In genomic region chrX:134774190-134775048, GRCh38 we compare ENCODE assay signal across 2 cellular contexts.
TF ChIP-seq lines count a peak whose summit lies in the region.

No MANE protein-coding gene starts in this region.

TF ChIP-seq in A549, 52 proteins besides CTCF, POLR2A, EP300 and RAD21 (continued from another document):
- no peak for TF ChIP-seq REST (IDR thresholded peaks at IDR 0.05)
- TF ChIP-seq PHF8 (IDR thresholded peaks at IDR 0.05; ENCODE audit: borderline replicate concordance, low read depth): no peak
- no peak for TF ChIP-seq ESRRA (IDR thresholded peaks at IDR 0.05; ENCODE audit: borderline replicate concordance, low read length)

TF ChIP-seq in IMR-90, 13 proteins besides CTCF, POLR2A, EP300 and RAD21 (continued from another document):
- no peak for TF ChIP-seq FOS (IDR thresholded peaks at IDR 0.05; ENCODE audit: low read depth, low read length)
- TF ChIP-seq MAFK (IDR thresholded peaks at IDR 0.05; ENCODE audit: low read depth, low read length): no peak
- no peak for TF ChIP-seq MAZ (IDR thresholded peaks at IDR 0.05; ENCODE audit: borderline replicate concordance, low read depth, low read length)
- no peak for TF ChIP-seq RCOR1 (IDR thresholded peaks at IDR 0.05; ENCODE audit: insufficient replicate concordance, low read length)
- no peak for TF ChIP-seq BHLHE40 (IDR thresholded peaks at IDR 0.05; ENCODE audit: low read depth, low read length)
- TF ChIP-seq ELK1 (IDR thresholded peaks at IDR 0.05; ENCODE audit: borderline replicate concordance, low read depth, low read length): no peak
- TF ChIP-seq USF2 (IDR thresholded peaks at IDR 0.05; ENCODE audit: low read depth, low read length): no peak
- TF ChIP-seq RFX5 (IDR thresholded peaks at IDR 0.05; ENCODE audit: low read depth, low read length): no peak
- TF ChIP-seq CHD1 (IDR thresholded peaks at IDR 0.05; ENCODE audit: low read depth, low read length): no peak
- TF ChIP-seq NFE2L2 (IDR thresholded peaks at IDR 0.05; ENCODE audit: low read depth, low read length): no peak
